8 cellular contexts compared by ENCODE assay signal in genomic region chr17:81701288-81702071, GRCh38. TPM values are rescaled to one million over a fixed set of nuclear protein-coding genes. Genes with fewer than 3 reads are reported as not detected.
DNase-seq lines count a peak whose midpoint lies in the region; ATAC-seq, FAIRE-seq and TF ChIP-seq lines count a peak whose summit lies in the region.

No MANE protein-coding gene starts in this region.

- peak overlapping the region; percentile 94 for H3K4me2 ChIP-seq in astrocyte (ENCODE audit: low read length)

- H3K27ac Mint-ChIP-seq in CD8-positive, alpha-beta T cell, result peak overlapping the region; percentile 73
- H3K27ac Mint-ChIP-seq in astrocyte (ENCODE audit: unreplicated experiment) (no peak overlapping the region), naive B cell (peak overlapping the region in 5 of 6 donors; percentile 71 to 97 (median 77))

- no peaks in the 10 kb centered on the region for H3K27me3 Mint-ChIP-seq in CD8-positive, alpha-beta T cell (ENCODE audit: low read depth)
- H3K27me3 Mint-ChIP-seq in astrocyte (ENCODE audit: low read depth, unreplicated experiment), result no peaks in the 10 kb centered on the region
- no peaks in the 10 kb centered on the region for H3K27me3 Mint-ChIP-seq in naive B cell

- POLR2A ChIA-PET in CD8-positive, alpha-beta T cell (lab: Charles Lee), result interaction anchor here (4.3 kb wide), 1 partner anchor 18 kb away, joined by 44 read pairs; the partner anchor contains the start of genes ARL16 and HGS

- peaks cover 72% of the 10 kb centered on the region for H4K20me1 ChIP-seq in astrocyte (ENCODE audit: insufficient read depth, low read length)

- peak overlapping the region; percentile 33 for H3K27ac ChIP-seq in CD8-positive, alpha-beta T cell (ENCODE audit: low read depth, low read length)
- H3K27ac ChIP-seq in HUES6 (ENCODE audit: low read depth, low read length), result no peak overlapping the region; the same call in 1 of the 2 replicates
- H3K27ac ChIP-seq in astrocyte (ENCODE audit: low read depth, low read length), result peak overlapping the region; percentile 11

- peaks cover 16% of the 10 kb centered on the region for H3K36me3 ChIP-seq in CD8-positive, alpha-beta T cell (ENCODE audit: insufficient read depth, low read length)
- H3K36me3 ChIP-seq in HUES6 (ENCODE audit: control insufficient read depth, insufficient read depth, low read length) (peaks cover 66% of the 10 kb centered on the region), astrocyte (ENCODE audit: insufficient read depth, low read length) (peaks cover 30% of the 10 kb centered on the region)

- peak overlapping the region; percentile 87 for H3K4me3 Mint-ChIP-seq in CD8-positive, alpha-beta T cell
- H3K4me3 Mint-ChIP-seq in astrocyte (ENCODE audit: unreplicated experiment) (peak overlapping the region; percentile 93), naive B cell (peak overlapping the region; percentile 20 to 94 (median 90))

- FAIRE-seq in astrocyte (lab: Jason Lieb, UNC), result no peak

- CTCF ChIA-PET in CD8-positive, alpha-beta T cell (lab: Charles Lee), result interaction anchor here (1.0 to 1.1 kb wide), 2 partner anchors 16 to 26 kb away, joined by 3 read pairs; no protein-coding TSS in a partner anchor

- H3K9ac ChIP-seq in HUES6 (ENCODE audit: low read length), result no peak overlapping the region
- H3K9ac ChIP-seq in astrocyte (ENCODE audit: low read length), result peak overlapping the region; percentile 95

- no peak for TF ChIP-seq CTCF in CD8-positive, alpha-beta T cell (IDR thresholded peaks at IDR 0.05)
- no peak for TF ChIP-seq CTCF in astrocyte (IDR thresholded peaks at IDR 0.05; ENCODE audit: insufficient read depth, low read depth, low read length)

- no peak overlapping the region for H3K4me3 ChIP-seq in CD8-positive, alpha-beta T cell (ENCODE audit: low read depth, low read length)
- peak overlapping the region; percentile 97 for H3K4me3 ChIP-seq in HUES6 (ENCODE audit: low read depth, low read length)
- H3K4me3 ChIP-seq in astrocyte (ENCODE audit: insufficient read depth, low read depth, low read length), result peak overlapping the region; percentile 80

- peak in 1 of 7 experiments; percentile 30 for DNase-seq in CD8-positive, alpha-beta T cell
- DNase-seq in astrocyte (ENCODE audit: low read depth), result no peak
- no peak for DNase-seq in naive B cell
- no peak for DNase-seq in NK-92 (lab: John Stamatoyannopoulos, UW; ENCODE audit: unreplicated experiment)
- no peak for DNase-seq in C1 segment of cervical spinal cord (lab: John Stamatoyannopoulos, UW)
- no peak for DNase-seq in anterior cingulate cortex (lab: John Stamatoyannopoulos, UW)

- peaks cover 29% of the 10 kb centered on the region for H3K4me1 ChIP-seq in CD8-positive, alpha-beta T cell (ENCODE audit: insufficient read depth, low read length)
- H3K4me1 ChIP-seq in HUES6 (ENCODE audit: control insufficient read depth, insufficient read depth, low read length) (peaks cover 14% of the 10 kb centered on the region), astrocyte (ENCODE audit: insufficient read depth, low read length) (peaks cover 29% of the 10 kb centered on the region)

- H3K4me1 Mint-ChIP-seq in CD8-positive, alpha-beta T cell (ENCODE audit: low read depth), result peaks cover 31% of the 10 kb centered on the region
- H3K4me1 Mint-ChIP-seq in astrocyte (ENCODE audit: low read depth, unreplicated experiment) (peaks cover 12% of the 10 kb centered on the region), naive B cell (peaks cover 20 to 37% (median 24%) of the 10 kb centered on the region in 3 donors)

- no peaks in the 10 kb centered on the region for H3K27me3 ChIP-seq in CD8-positive, alpha-beta T cell (ENCODE audit: insufficient read depth, low read length)
- H3K27me3 ChIP-seq in HUES6 (ENCODE audit: control insufficient read depth, insufficient read depth, low read length), result no peaks in the 10 kb centered on the region
- H3K27me3 ChIP-seq in astrocyte (ENCODE audit: insufficient read depth, low read length), result no peaks in the 10 kb centered on the region

- H3K79me2 ChIP-seq in astrocyte (ENCODE audit: insufficient read depth, low read length), result peaks cover 89% of the 10 kb centered on the region

- no peaks in the 10 kb centered on the region for H3K9me3 ChIP-seq in CD8-positive, alpha-beta T cell (ENCODE audit: low read length)
- H3K9me3 ChIP-seq in HUES6 (ENCODE audit: control insufficient read depth, insufficient read depth, low read depth, low read length) (no peaks in the 10 kb centered on the region), astrocyte (ENCODE audit: insufficient read depth, low read depth, low read length) (no peaks in the 10 kb centered on the region)

- no peak for ATAC-seq in CD8-positive, alpha-beta T cell
- no peak for ATAC-seq in naive B cell (ENCODE audit: low read depth in 2 of 2)
- ATAC-seq in GM21367 (IDR thresholded peaks at IDR 0.05; ENCODE audit: unreplicated experiment), result no peak

- H3K36me3 Mint-ChIP-seq in CD8-positive, alpha-beta T cell, result peaks cover 51% of the 10 kb centered on the region
- H3K36me3 Mint-ChIP-seq in astrocyte (ENCODE audit: low read depth, unreplicated experiment) (peaks cover 26% of the 10 kb centered on the region), naive B cell (peaks cover 0 to 4% of the 10 kb centered on the region in 2 donors)

- intact Hi-C loops in CD8-positive, alpha-beta T cell (cut with DNase I, micrococcal nuclease), result loop anchor here in 1 of 2 experiments (5.0 kb wide), 3 partner anchors 34 to 171 kb away; partner anchors contain the start of genes ARHGDIA, CCDC137, MCRIP1 and OXLD1

- no peaks in the 10 kb centered on the region for H3K9me3 Mint-ChIP-seq in CD8-positive, alpha-beta T cell
- no peaks in the 10 kb centered on the region for H3K9me3 Mint-ChIP-seq in astrocyte (ENCODE audit: unreplicated experiment)
- no peaks in the 10 kb centered on the region for H3K9me3 Mint-ChIP-seq in naive B cell

- H2AFZ ChIP-seq in astrocyte (ENCODE audit: low read depth, low read length), result no peak overlapping the region

RNA-seq across cellular contexts. Expression of gene MRPL12, which starts 1.7 kb away (rescaled TPM):
- total RNA-seq in CD8-positive, alpha-beta T cell, result 10 to 100 TPM; 33.2 to 36.6 TPM
- total RNA-seq in astrocyte, result 69.9 and 71.3 TPM in 2 replicates
- polyA plus RNA-seq in naive B cell (ENCODE audit: low read depth in 6 of 6), result 10 to 100 TPM; 33.7 to 51.6 (median 42.3) TPM

RNA-seq across cellular contexts. Expression of gene SLC25A10, which starts 10.6 kb away (rescaled TPM):
- 1 to 10 TPM; 3.7 to 5.4 TPM for total RNA-seq in CD8-positive, alpha-beta T cell
- total RNA-seq in astrocyte, result 7.9 and 9.3 TPM in 2 replicates
- 1 to 10 TPM in 4 of 6 donors, under 1 TPM in 1, not detected in 1; 0.92 to 5.0 (median 2.3) TPM for polyA plus RNA-seq in naive B cell (ENCODE audit: low read depth in 6 of 6)

RNA-seq across cellular contexts. Expression of gene HGS, which starts 17.7 kb away (rescaled TPM):
- total RNA-seq in CD8-positive, alpha-beta T cell, result 100 to 1,000 TPM; 121 to 126 TPM
- total RNA-seq in astrocyte, result 106 and 122 TPM in 2 replicates
- 10 to 100 TPM; 11.3 to 47.6 (median 21.7) TPM for polyA plus RNA-seq in naive B cell (ENCODE audit: low read depth in 6 of 6)

RNA-seq across cellular contexts. Expression of gene ARL16, which starts 17.9 kb away (rescaled TPM):
- total RNA-seq in CD8-positive, alpha-beta T cell, result 10 to 100 TPM; 14.3 to 16.4 TPM
- 38.6 and 40.4 TPM in 2 replicates for total RNA-seq in astrocyte
- 100 to 1,000 TPM in 1 of 6 donors, 10 to 100 TPM in 5; 32.8 to 101 (median 37.6) TPM for polyA plus RNA-seq in naive B cell (ENCODE audit: low read depth in 6 of 6)

RNA-seq across cellular contexts. Expression of gene CCDC137, which starts 34.9 kb away (rescaled TPM):
- total RNA-seq in CD8-positive, alpha-beta T cell, result 10 to 100 TPM; 18.0 to 19.9 TPM
- total RNA-seq in astrocyte, result 25.2 and 29.4 TPM in 2 replicates
- 10 to 100 TPM in 4 of 6 donors, 1 to 10 TPM in 2; 3.2 to 29.4 (median 12.3) TPM for polyA plus RNA-seq in naive B cell (ENCODE audit: low read depth in 6 of 6)
